30 cellular contexts compared by ENCODE assay signal in genomic region chr6:162640756-162641155, GRCh38.
DNase-seq lines count a peak whose midpoint lies in the region; ATAC-seq and TF ChIP-seq lines count a peak whose summit lies in the region.
"Had no signal": no experiment of that assay in that cellular context is flagged by ENCODE, and none has a peak within 500 bp of the region (broad histone marks: within the 10 kb centered on the region; RNA-seq: fewer than 3 reads in every experiment).

No MANE protein-coding gene starts in this region.

- TF ChIP-seq CTCF in right atrium auricular region (IDR thresholded peaks at IDR 0.05), result no peak

- no peaks in the 10 kb centered on the region for H3K27me3 ChIP-seq in right atrium auricular region
- H3K27me3 ChIP-seq: BE2C; BLaER1; BLaER1 treated with 17β-estradiol and CSF1 and Interleukin-3, amounts not matched to agents 10 nM and 100 nM had no signal

- H3K9me3 ChIP-seq in right atrium auricular region, result no peaks in the 10 kb centered on the region
- H3K9me3 ChIP-seq: A549; BE2C; BLaER1; BLaER1 treated with 17β-estradiol and CSF1 and Interleukin-3, amounts not matched to agents 10 nM and 100 nM; Caco-2 had no signal

- no peak overlapping the region for H3K27ac ChIP-seq in right atrium auricular region
- H3K27ac ChIP-seq: 22Rv1; A549; BLaER1; BLaER1 treated with 17β-estradiol and CSF1 and Interleukin-3, amounts not matched to agents 10 nM and 100 nM; C4-2B had no signal

- DNase-seq in Right ventricle myocardium superior, result no peak
- no peak for DNase-seq in right atrium auricular region (ENCODE audit: low spot score)
- DNase-seq in left ventricle myocardium superior, result no peak
- no peak for DNase-seq in left cardiac atrium
- DNase-seq in NCI-H69 (lab: John Stamatoyannopoulos, UW), result peak; percentile 44
- DNase-seq in C1 segment of cervical spinal cord (lab: John Stamatoyannopoulos, UW), result no peak
- DNase-seq: 8988T; ACHN; AML-193; BE2C; Caco-2; Calu3; CD4-positive, alpha-beta memory T cell; CD4-positive, alpha-beta T cell; CD4-positive, CD25-positive, alpha-beta regulatory T cell; CD8-positive, alpha-beta memory T cell; CD8-positive, alpha-beta T cell; COR-L47; DMS 273 treated with DMSO at 0.1 percent for 48 hours; DMS153; DMS53; DMS79; DMS79 treated with DMSO at 0.1 percent for 48 hours; DND-41; EL had no signal

- ATAC-seq in Right ventricle myocardium superior (ENCODE audit: poor library complexity) (peak; percentile 39), left ventricle myocardium superior (peak; percentile 45), left cardiac atrium (no peak)
- ATAC-seq: A549; CD8-positive, alpha-beta T cell had no signal

- H3K36me3 ChIP-seq in right atrium auricular region, result no peaks in the 10 kb centered on the region
- H3K36me3 ChIP-seq: BE2C; BLaER1; BLaER1 treated with 17β-estradiol and CSF1 and Interleukin-3, amounts not matched to agents 10 nM and 100 nM had no signal

- peaks cover 0 to 11% of the 10 kb centered on the region in 2 donors for H3K4me1 ChIP-seq in right atrium auricular region
- H3K4me1 ChIP-seq: A549; BLaER1; BLaER1 treated with 17β-estradiol and CSF1 and Interleukin-3, amounts not matched to agents 10 nM and 100 nM; Caco-2 had no signal

- intact Hi-C loops in Right ventricle myocardium superior (cut with DNase I) (no loop called here), left ventricle myocardium superior (cut with micrococcal nuclease) (no loop called here), left cardiac atrium (cut with DNase I) (no loop called here)

- no peak overlapping the region for H3K4me3 ChIP-seq in right atrium auricular region
- H3K4me3 ChIP-seq: A549; BLaER1; BLaER1 treated with 17β-estradiol and CSF1 and Interleukin-3, amounts not matched to agents 10 nM and 100 nM had no signal

Comparison
In these comparisons a context has a peak if more than half of its experiments do, and no peak if none do; other contexts are left out.
1. ATAC-seq: peak in Right ventricle myocardium superior (single experiment) and left ventricle myocardium superior (single experiment); none in left cardiac atrium (0 of 2).